Comparison of ENCODE assay signal across 1 cellular context in genomic region chr4:86891785-86892638, GRCh38.
TF ChIP-seq lines count a peak whose summit lies in the region.

Gene C4orf36, minus strand, starts transcription at chr4:86892422. Its CDS starts 902 bp downstream, at chr4:86891520.

TF ChIP-seq in H1, 55 proteins besides CTCF, POLR2A, EP300 and RAD21 (continued from another document):
- TF ChIP-seq PHF8 (conservative IDR thresholded peaks at IDR 0.05; ENCODE audit: low read depth, low read length) = peak; percentile 94
- TF ChIP-seq RFX5 (IDR thresholded peaks at IDR 0.05; ENCODE audit: borderline replicate concordance, low read depth, low read length) = no peak
- TF ChIP-seq CHD1 (IDR thresholded peaks at IDR 0.05; ENCODE audit: low read depth, low read length) = no peak
- peak in 1 of 2 experiments; percentile 47; a peak in 1 of 4 replicates for TF ChIP-seq SIN3A (conservative IDR thresholded peaks at IDR 0.05 in 1 of 2, IDR thresholded peaks at IDR 0.05 in 1 of 2; ENCODE audit: low read depth in 1 of 2, low read length in 2 of 2)
- TF ChIP-seq E2F6 (IDR thresholded peaks at IDR 0.05) = peak; percentile 93
- peak; percentile 44; the same call in 1 of the 2 replicates for TF ChIP-seq BACH1 (IDR thresholded peaks at IDR 0.05; ENCODE audit: low read length)
- TF ChIP-seq CEBPB (IDR thresholded peaks at IDR 0.05; ENCODE audit: low read depth, low read length) = peak; percentile 57; the same call in 1 of the 2 replicates
- TF ChIP-seq NANOG (IDR thresholded peaks at IDR 0.05; ENCODE audit: insufficient read depth, low read depth, low read length, poor library complexity, severe bottlenecking) = no peak
- TF ChIP-seq CHD7 (IDR thresholded peaks at IDR 0.05; ENCODE audit: insufficient replicate concordance, low read length) = no peak
- peak; percentile 95 for TF ChIP-seq MAX (IDR thresholded peaks at IDR 0.05)
- peak; percentile 61 for TF ChIP-seq TAF1 (IDR thresholded peaks at IDR 0.05; ENCODE audit: low read depth, low read length)
- no peak for TF ChIP-seq HDAC6 (IDR thresholded peaks at IDR 0.05; ENCODE audit: low read depth, low read length)
- TF ChIP-seq GTF2F1 (IDR thresholded peaks at IDR 0.05; ENCODE audit: borderline replicate concordance, low read depth, low read length) = no peak
- peak; percentile 63 for TF ChIP-seq TAF7 (optimal IDR thresholded peaks at IDR 0.05; ENCODE audit: borderline replicate concordance, low read depth, low read length)
- no peak for TF ChIP-seq BRCA1 (IDR thresholded peaks at IDR 0.05; ENCODE audit: low read depth, low read length)
- 0 out of 2 replicates have a peak, but pooled peaks have one; percentile 11 for TF ChIP-seq ATF2 (IDR thresholded peaks at IDR 0.05; ENCODE audit: low read length)
- TF ChIP-seq SP2 (IDR thresholded peaks at IDR 0.05; ENCODE audit: low read length) = no peak
- peak; percentile 88 for TF ChIP-seq KDM4A (IDR thresholded peaks at IDR 0.05; ENCODE audit: low read depth, low read length, severe bottlenecking)
- TF ChIP-seq SAP30 (IDR thresholded peaks at IDR 0.05; ENCODE audit: insufficient read depth, insufficient replicate concordance, low read length) = no peak
- peak; percentile 4; the same call in 1 of the 2 replicates for TF ChIP-seq YY1 (IDR thresholded peaks at IDR 0.05; ENCODE audit: low read depth, low read length)
- TF ChIP-seq MAFK (IDR thresholded peaks at IDR 0.05; ENCODE audit: low read depth, low read length) = no peak
- no peak for TF ChIP-seq EGR1 (IDR thresholded peaks at IDR 0.05; ENCODE audit: borderline replicate concordance, low read depth, low read length)
